ENCODE assay signal across 18 cellular contexts in the genomic region with DNA sequence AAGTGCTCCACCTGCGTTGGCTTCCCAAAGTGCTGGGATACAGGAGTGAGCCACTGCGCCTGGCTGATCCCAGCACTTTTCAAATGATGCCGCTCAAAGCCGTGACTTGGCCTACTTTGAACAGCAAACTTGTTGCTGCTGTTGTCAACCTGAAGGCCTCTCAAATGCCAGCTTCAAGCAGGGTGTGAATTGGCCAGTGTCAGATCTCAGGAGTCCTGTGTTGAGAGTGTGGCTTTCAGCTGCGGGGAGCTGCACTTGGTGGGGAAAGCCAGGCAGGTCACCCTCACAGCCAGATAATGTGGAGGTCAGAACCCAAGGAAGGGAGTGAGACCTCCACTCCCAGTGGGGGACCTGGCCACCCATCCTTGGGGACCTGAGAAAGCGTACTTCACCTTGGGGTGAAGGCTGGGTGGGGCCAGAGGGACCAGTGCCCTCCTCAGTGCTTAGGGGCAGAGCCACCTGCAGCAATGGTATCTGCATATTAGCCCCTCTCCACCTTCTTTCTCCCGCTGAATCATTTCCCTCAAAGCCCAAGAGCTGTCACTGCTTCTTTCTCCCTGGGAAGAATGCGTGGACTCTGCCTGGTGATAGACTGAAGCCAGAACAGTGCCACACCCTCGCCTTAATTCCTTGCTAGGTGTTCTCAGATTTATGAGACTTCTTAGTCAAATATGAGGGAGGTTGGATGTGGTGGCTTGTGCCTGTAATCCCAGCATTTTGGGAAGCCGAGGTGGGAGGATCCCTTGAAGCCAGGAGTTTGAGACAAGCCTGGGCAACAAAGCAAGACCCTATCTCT.
"Had no signal": no experiment of that assay in that cellular context is flagged by ENCODE, and none has a peak within 500 bp of the region (broad histone marks: within the 10 kb centered on the region; RNA-seq: fewer than 3 reads in every experiment).

No MANE protein-coding gene starts in this region.

- H3K4me3 ChIP-seq: adrenal gland, esophagus squamous epithelium, left lung, pancreas had no signal

- ATAC-seq: activated CD8-positive, alpha-beta T cell treated with anti-CD3 and anti-CD28 coated beads for 36 hours; left lung; pancreas had no signal

- H3K27ac Mint-ChIP-seq: activated CD8-positive, alpha-beta T cell treated with anti-CD3 and anti-CD28 coated beads for 36 hours; activated T-helper 1 cell treated with anti-CD3 and anti-CD28 coated beads, Interleukin-12 subunit alpha, Interleukin-12 subunit beta, Interleukin-2, Interleukin-4 antibody, amounts not matched to agents 30 ng/mL and 10 ng/mL and 1 ng/mL, durations not matched to agents 14 hours and 24 hours and 36 hours; dendritic cell treated with granulocyte-macrophage colony-stimulating factor and Interleukin-4, amounts not matched to agents 40 ng/mL and 50 ng/mL, for 4 days; nephron progenitor cell; stimulated activated naive CD8-positive, alpha-beta T cell treated with anti-CD3 and anti-CD28 coated beads, Interleukin-15, Interleukin-2, amounts not matched to agents 100 ng/mL and 50 ng/mL, for 24 hours had no signal

- FAIRE-seq: pancreas, urothelium cell line had no signal

- H3K4me1 ChIP-seq: adrenal gland, left lung, pancreas had no signal

- H3K9me3 Mint-ChIP-seq: activated CD8-positive, alpha-beta T cell treated with anti-CD3 and anti-CD28 coated beads for 36 hours; activated T-helper 1 cell treated with anti-CD3 and anti-CD28 coated beads, Interleukin-12 subunit alpha, Interleukin-12 subunit beta, Interleukin-2, Interleukin-4 antibody, amounts not matched to agents 30 ng/mL and 10 ng/mL and 1 ng/mL, durations not matched to agents 14 hours and 24 hours and 36 hours; central memory CD8-positive, alpha-beta T cell; dendritic cell treated with granulocyte-macrophage colony-stimulating factor and Interleukin-4, amounts not matched to agents 40 ng/mL and 50 ng/mL, for 4 days; nephron progenitor cell; stimulated activated naive CD8-positive, alpha-beta T cell treated with anti-CD3 and anti-CD28 coated beads, Interleukin-15, Interleukin-2, amounts not matched to agents 100 ng/mL and 50 ng/mL, for 24 hours had no signal

- H3K27ac ChIP-seq: adrenal gland, esophagus squamous epithelium, left lung, pancreas had no signal

- DNase-seq: activated CD4-positive, CD25-positive, alpha-beta regulatory T cell treated with anti-CD3 and anti-CD28 coated beads, Interleukin-2, amount 50 U/mL, for 72 hours; activated CD8-positive, alpha-beta memory T cell treated with anti-CD3 and anti-CD28 coated beads, Interleukin-2, amount 50 U/mL, for 4 hours; activated CD8-positive, alpha-beta T cell treated with anti-CD3 and anti-CD28 coated beads for 36 hours; activated naive CD4-positive, alpha-beta T cell; adrenal gland; esophagus squamous epithelium; foreskin fibroblast; nephron progenitor cell; pancreas; stimulated activated CD4-positive, alpha-beta T cell treated with anti-CD3 and anti-CD28 coated beads, Interleukin-4, amount 100 ng/mL, for 1 hour; stimulated activated CD8-positive, alpha-beta memory T cell treated with anti-CD3 and anti-CD28 coated beads, Interleukin-4, amount 100 ng/mL, for 48 hours; T-helper 2 cell had no signal

- H3K4me3 Mint-ChIP-seq: activated CD8-positive, alpha-beta T cell treated with anti-CD3 and anti-CD28 coated beads for 36 hours; activated T-helper 1 cell treated with anti-CD3 and anti-CD28 coated beads, Interleukin-12 subunit alpha, Interleukin-12 subunit beta, Interleukin-2, Interleukin-4 antibody, amounts not matched to agents 30 ng/mL and 10 ng/mL and 1 ng/mL, durations not matched to agents 14 hours and 24 hours and 36 hours; central memory CD8-positive, alpha-beta T cell; dendritic cell treated with granulocyte-macrophage colony-stimulating factor and Interleukin-4, amounts not matched to agents 40 ng/mL and 50 ng/mL, for 4 days; nephron progenitor cell; stimulated activated naive CD8-positive, alpha-beta T cell treated with anti-CD3 and anti-CD28 coated beads, Interleukin-15, Interleukin-2, amounts not matched to agents 100 ng/mL and 50 ng/mL, for 24 hours had no signal

- H3K9me3 ChIP-seq: adrenal gland, esophagus squamous epithelium, left lung, pancreas had no signal

- H3K27me3 ChIP-seq: adrenal gland, esophagus squamous epithelium, left lung, pancreas had no signal

- H3K27me3 Mint-ChIP-seq: activated CD8-positive, alpha-beta T cell treated with anti-CD3 and anti-CD28 coated beads for 36 hours; central memory CD8-positive, alpha-beta T cell; dendritic cell treated with granulocyte-macrophage colony-stimulating factor and Interleukin-4, amounts not matched to agents 40 ng/mL and 50 ng/mL, for 4 days; stimulated activated naive CD8-positive, alpha-beta T cell treated with anti-CD3 and anti-CD28 coated beads, Interleukin-15, Interleukin-2, amounts not matched to agents 100 ng/mL and 50 ng/mL, for 24 hours had no signal
